Comparison of ENCODE assay signal across 19 cellular contexts in genomic region chr2:160471950-160472349, GRCh38. TPM values are rescaled to one million over a fixed set of nuclear protein-coding genes. Genes with fewer than 3 reads are reported as not detected.
DNase-seq lines count a peak whose midpoint lies in the region; ATAC-seq and TF ChIP-seq lines count a peak whose summit lies in the region.
"Had no signal": no experiment of that assay in that cellular context is flagged by ENCODE, and none has a peak within 500 bp of the region (broad histone marks: within the 10 kb centered on the region; RNA-seq: fewer than 3 reads in every experiment).

No MANE protein-coding gene starts in this region.

- H3K36me3 Mint-ChIP-seq in activated CD4-positive, alpha-beta T cell treated with anti-CD3 and anti-CD28 coated beads, Interleukin-2, amount 10 ng/mL, durations not matched to agents 7 days and 5 days (ENCODE audit: low read depth): peaks cover 18% of the 10 kb centered on the region
- peaks cover 4% of the 10 kb centered on the region for H3K36me3 Mint-ChIP-seq in T-helper 1 cell treated with Interleukin-12 subunit alpha and Interleukin-12 subunit beta and Interleukin-4 antibody, amounts not matched to agents 30 μg/mL and 1 μg/mL, for 36 hours (ENCODE audit: low read depth)
- H3K36me3 Mint-ChIP-seq: CD4-positive, CD25-positive, alpha-beta regulatory T cell had no signal

- WGBS in sigmoid colon, 2 donors: 67 to 76% methylated on average over 3 of the region's 3 CpGs

- intact Hi-C loops in sigmoid colon (cut with DNase I): no loop called here

- H3K27me3 ChIP-seq in fibroblast of lung (ENCODE audit: control insufficient read depth, insufficient read depth, low read length) (no peaks in the 10 kb centered on the region), sigmoid colon (no peaks in the 10 kb centered on the region)
- H3K27me3 ChIP-seq: breast epithelium, heart right ventricle had no signal

- H2AFZ ChIP-seq in fibroblast of lung (ENCODE audit: low read length): no peak overlapping the region

- no peak overlapping the region for H3K9ac ChIP-seq in fibroblast of lung (ENCODE audit: insufficient read depth, low read length)

- no peak for TF ChIP-seq CTCF in fibroblast of lung (conservative IDR thresholded peaks at IDR 0.05 in 1 of 2, IDR thresholded peaks at IDR 0.05 in 1 of 2; ENCODE audit: low read depth in 1 of 2, low read length in 2 of 2)
- TF ChIP-seq CTCF in sigmoid colon (IDR thresholded peaks at IDR 0.05): no peak

- no peaks in the 10 kb centered on the region for H4K20me1 ChIP-seq in fibroblast of lung (ENCODE audit: control insufficient read depth, extremely low read depth, insufficient read depth, low read length)

- DNase-seq in activated CD4-positive, alpha-beta T cell treated with anti-CD3 and anti-CD28 coated beads, Interleukin-2, amount 10 ng/mL, durations not matched to agents 7 days and 5 days: peak; percentile 22
- DNase-seq in activated CD4-positive, alpha-beta T cell treated with anti-CD3 and anti-CD28 coated beads for 1 hour: no peak
- DNase-seq in fibroblast of lung (ENCODE audit: low read depth in 2 of 2) (peak in 1 of 2 donors; percentile 62), sigmoid colon (no peak), AG08395 (ENCODE audit: low spot score) (no peak)
- DNase-seq: heart right ventricle; kidney; NCI-H187; NCI-H510A treated with DMSO at 0.1 percent for 48 hours; stimulated activated CD4-positive, alpha-beta T cell treated with anti-CD3 and anti-CD28 coated beads, Interleukin-2, amount 100 ng/mL, for 24 hours; stimulated activated CD8-positive, alpha-beta memory T cell treated with anti-CD3 and anti-CD28 coated beads, Interleukin-4, amount 100 ng/mL, for 48 hours had no signal

- H3K4me3 ChIP-seq in fibroblast of lung (replicated peaks in 1 of 4; ENCODE audit: control extremely low read depth in 1 of 4, insufficient read depth in 1 of 4, low read depth in 3 of 4, low read length in 4 of 4) (peak overlapping the region in 1 of 4 experiments; percentile 12), sigmoid colon (no peak overlapping the region)
- H3K4me3 ChIP-seq: breast epithelium, GM12878, heart right ventricle had no signal

- H3K4me2 ChIP-seq in fibroblast of lung (ENCODE audit: extremely low read depth, insufficient read depth, low read length): peak overlapping the region; percentile 53

- H3K27ac ChIP-seq in fibroblast of lung (ENCODE audit: insufficient read depth, low read length): peak overlapping the region; percentile 56
- H3K27ac ChIP-seq in sigmoid colon: peak overlapping the region; percentile 61 to 80 (median 72)
- H3K27ac ChIP-seq: breast epithelium, VCaP had no signal

- peaks cover 77% of the 10 kb centered on the region for H3K4me1 Mint-ChIP-seq in activated CD4-positive, alpha-beta T cell treated with anti-CD3 and anti-CD28 coated beads, Interleukin-2, amount 10 ng/mL, durations not matched to agents 7 days and 5 days
- H3K4me1 Mint-ChIP-seq in T-helper 1 cell treated with Interleukin-12 subunit alpha and Interleukin-12 subunit beta and Interleukin-4 antibody, amounts not matched to agents 30 μg/mL and 1 μg/mL, for 36 hours (ENCODE audit: low read depth): peaks cover 60% of the 10 kb centered on the region

- peaks cover 2% of the 10 kb centered on the region for H3K9me3 Mint-ChIP-seq in activated CD4-positive, alpha-beta T cell treated with anti-CD3 and anti-CD28 coated beads, Interleukin-2, amount 10 ng/mL, durations not matched to agents 7 days and 5 days
- H3K9me3 Mint-ChIP-seq in T-helper 1 cell treated with Interleukin-12 subunit alpha and Interleukin-12 subunit beta and Interleukin-4 antibody, amounts not matched to agents 30 μg/mL and 1 μg/mL, for 36 hours: no peaks in the 10 kb centered on the region
- H3K9me3 Mint-ChIP-seq: CD4-positive, CD25-positive, alpha-beta regulatory T cell had no signal

- CTCF ChIA-PET in activated CD4-positive, alpha-beta T cell treated with anti-CD3 and anti-CD28 coated beads, Interleukin-2, amount 10 ng/mL, durations not matched to agents 7 days and 5 days (lab: Charles Lee): no interaction called here

- H3K79me2 ChIP-seq in fibroblast of lung (ENCODE audit: control insufficient read depth, insufficient read depth, low read length): peaks cover 68% of the 10 kb centered on the region

- no peaks in the 10 kb centered on the region for H3K9me3 ChIP-seq in fibroblast of lung (ENCODE audit: control insufficient read depth, insufficient read depth, low read depth, low read length)
- H3K9me3 ChIP-seq in sigmoid colon: no peaks in the 10 kb centered on the region
- H3K9me3 ChIP-seq: breast epithelium, heart right ventricle had no signal

- H3K27ac Mint-ChIP-seq in activated CD4-positive, alpha-beta T cell treated with anti-CD3 and anti-CD28 coated beads, Interleukin-2, amount 10 ng/mL, durations not matched to agents 7 days and 5 days: peak overlapping the region; percentile 89
- H3K27ac Mint-ChIP-seq in T-helper 1 cell treated with Interleukin-12 subunit alpha and Interleukin-12 subunit beta and Interleukin-4 antibody, amounts not matched to agents 30 μg/mL and 1 μg/mL, for 36 hours: peak overlapping the region; percentile 61
- H3K27ac Mint-ChIP-seq: CD4-positive, CD25-positive, alpha-beta regulatory T cell had no signal

- POLR2A ChIA-PET in activated CD4-positive, alpha-beta T cell treated with anti-CD3 and anti-CD28 coated beads, Interleukin-2, amount 10 ng/mL, durations not matched to agents 7 days and 5 days (lab: Charles Lee): no interaction called here

- no peaks in the 10 kb centered on the region for H3K27me3 Mint-ChIP-seq in activated CD4-positive, alpha-beta T cell treated with anti-CD3 and anti-CD28 coated beads, Interleukin-2, amount 10 ng/mL, durations not matched to agents 7 days and 5 days
- no peaks in the 10 kb centered on the region for H3K27me3 Mint-ChIP-seq in T-helper 1 cell treated with Interleukin-12 subunit alpha and Interleukin-12 subunit beta and Interleukin-4 antibody, amounts not matched to agents 30 μg/mL and 1 μg/mL, for 36 hours (ENCODE audit: low read depth)

- no peak for ATAC-seq in GM18511 (IDR thresholded peaks at IDR 0.05; ENCODE audit: unreplicated experiment)
- ATAC-seq in HG03097 (IDR thresholded peaks at IDR 0.05; ENCODE audit: low FRiP score, unreplicated experiment): no peak
- ATAC-seq: GM12878, heart right ventricle, SK-N-SH treated with all-trans-retinoic acid at 6 μM for 48 hours had no signal

- no peaks in the 10 kb centered on the region for H3K36me3 ChIP-seq in fibroblast of lung (ENCODE audit: control insufficient read depth, insufficient read depth, low read length)
- no peaks in the 10 kb centered on the region for H3K36me3 ChIP-seq in sigmoid colon
- H3K36me3 ChIP-seq: breast epithelium, heart right ventricle had no signal

- no peak for TF ChIP-seq POLR2A in sigmoid colon (IDR thresholded peaks at IDR 0.05)

- TF ChIP-seq EP300 in sigmoid colon (IDR thresholded peaks at IDR 0.05): peak in 1 of 4 donors; percentile 7

- H3K4me1 ChIP-seq in fibroblast of lung (ENCODE audit: control insufficient read depth, extremely low read depth, insufficient read depth, low read length) (peaks cover 20% of the 10 kb centered on the region), sigmoid colon (peaks cover 0 to 86% (median 69%) of the 10 kb centered on the region in 4 donors)
- H3K4me1 ChIP-seq: breast epithelium had no signal

- H3K4me3 Mint-ChIP-seq in activated CD4-positive, alpha-beta T cell treated with anti-CD3 and anti-CD28 coated beads, Interleukin-2, amount 10 ng/mL, durations not matched to agents 7 days and 5 days: peak overlapping the region; percentile 20
- peak overlapping the region; percentile 43 for H3K4me3 Mint-ChIP-seq in T-helper 1 cell treated with Interleukin-12 subunit alpha and Interleukin-12 subunit beta and Interleukin-4 antibody, amounts not matched to agents 30 μg/mL and 1 μg/mL, for 36 hours
- H3K4me3 Mint-ChIP-seq: CD4-positive, CD25-positive, alpha-beta regulatory T cell had no signal

RNA-seq across cellular contexts. Expression of gene RBMS1, which starts 21.7 kb away (rescaled TPM):
- total RNA-seq in activated CD4-positive, alpha-beta T cell treated with anti-CD3 and anti-CD28 coated beads, Interleukin-2, amount 10 ng/mL, durations not matched to agents 7 days and 5 days: 100 to 1,000 TPM in 1 of 2 experiments, 10 to 100 TPM in 1; 84.4 to 100 TPM
- total RNA-seq in fibroblast of lung (76.8 and 77.3 TPM in 2 replicates), sigmoid colon (10 to 100 TPM; 69.2 to 91.8 (median 77.1) TPM)
- polyA plus RNA-seq in fibroblast of lung (146 and 152 TPM in 2 replicates), sigmoid colon (10 to 100 TPM in 2 of 3 donors, 1 to 10 TPM in 1; 4.4 to 17.2 (median 13.8) TPM)
- 61.8 and 72.9 TPM in 2 replicates for polyA plus RNA-seq in fibroblast of lung (2012)
- polyA minus RNA-seq in fibroblast of lung (ENCODE audit: low replicate concordance): 42.3 and 48.2 TPM in 2 replicates
